Comparison of ENCODE assay signal across 17 cellular contexts in genomic region chr2:10159086-10159485, GRCh38.
"Had no signal": no experiment of that assay in that cellular context is flagged by ENCODE, and none has a peak within 500 bp of the region (broad histone marks: within the 10 kb centered on the region; RNA-seq: fewer than 3 reads in every experiment).

No MANE protein-coding gene starts in this region.

- H3K27ac ChIP-seq: heart right ventricle, left lung, sigmoid colon, SJSA1, suprapubic skin, upper lobe of left lung had no signal

- H3K9me3 ChIP-seq: heart right ventricle, left lung, mucosa of descending colon, sigmoid colon, SJSA1, suprapubic skin, upper lobe of left lung had no signal

- H3K4me3 Mint-ChIP-seq: naive thymus-derived CD8-positive, alpha-beta T cell had no signal

- H3K4me1 ChIP-seq: left lung, sigmoid colon, SJSA1, upper lobe of left lung had no signal

- H3K36me3 ChIP-seq: left lung, sigmoid colon, suprapubic skin, upper lobe of left lung had no signal

- ATAC-seq: activated CD4-positive, CD25-positive, alpha-beta regulatory T cell treated with anti-CD3 and anti-CD28 coated beads, Interleukin-2, amount 50 U/mL, for 24 hours; heart right ventricle; left lung; mucosa of descending colon; naive thymus-derived CD8-positive, alpha-beta T cell; stimulated activated naive CD8-positive, alpha-beta T cell treated with anti-CD3 and anti-CD28 coated beads, Interleukin-15, Interleukin-2, amounts not matched to agents 100 U/mL and 50 U/mL, for 24 hours had no signal

- H3K27me3 ChIP-seq: heart right ventricle, left lung, sigmoid colon, SJSA1, suprapubic skin, upper lobe of left lung had no signal

- H3K27me3 Mint-ChIP-seq: naive thymus-derived CD8-positive, alpha-beta T cell had no signal

- DNase-seq: activated CD8-positive, alpha-beta memory T cell treated with anti-CD3 and anti-CD28 coated beads for 24 hours; activated effector memory CD4-positive, alpha-beta T cell treated with anti-CD3 and anti-CD28 coated beads, Interleukin-2, amount 50 U/mL, for 16 hours; activated T-cell treated with anti-CD3 and anti-CD28 coated beads, Interleukin-2, amount 50 U/mL, for 1 hour; aorta; foreskin melanocyte; heart right ventricle; left lung; mucosa of descending colon; sigmoid colon; stimulated activated CD4-positive, alpha-beta T cell treated with anti-CD3 and anti-CD28 coated beads, Interleukin-12 subunit alpha, Interleukin-12 subunit beta, amount 100 ng/mL, for 4 hours; stimulated activated CD8-positive, alpha-beta memory T cell treated with anti-CD3 and anti-CD28 coated beads, Interleukin-4, amount 100 ng/mL, for 48 hours; stimulated activated naive CD8-positive, alpha-beta T cell treated with anti-CD3 and anti-CD28 coated beads, Interleukin-15, Interleukin-2, amounts not matched to agents 100 U/mL and 50 U/mL, for 24 hours; upper lobe of left lung had no signal

- H3K9me3 Mint-ChIP-seq: naive thymus-derived CD8-positive, alpha-beta T cell had no signal

- H3K36me3 Mint-ChIP-seq: naive thymus-derived CD8-positive, alpha-beta T cell had no signal

- H3K4me3 ChIP-seq: heart right ventricle, left lung, mucosa of descending colon, sigmoid colon, SJSA1, suprapubic skin, upper lobe of left lung had no signal
